Comparison of ENCODE assay signal across 8 cellular contexts in genomic region chr10:97685395-97685958, GRCh38. TPM values are rescaled to one million over a fixed set of nuclear protein-coding genes. Genes with fewer than 3 reads are reported as not detected.
A peak's percentile ranks its signal among the peaks of the same experiment; 100 is the strongest.
DNase-seq lines count a peak whose midpoint lies in the region; ATAC-seq and TF ChIP-seq lines count a peak whose summit lies in the region.

No MANE protein-coding gene starts in this region.

- no peaks in the 10 kb centered on the region for H3K36me3 Mint-ChIP-seq in naive B cell

- peak overlapping the region in 5 of 8 donors; percentile 63 to 90 (median 88) for H3K4me3 Mint-ChIP-seq in naive B cell

- no peak overlapping the region for H3K27ac Mint-ChIP-seq in naive B cell

- peak overlapping the region; percentile 22 for H3K9ac ChIP-seq in endocrine pancreas (ENCODE audit: control insufficient read depth, insufficient read depth, low read length)

- H3K36me3 ChIP-seq in BJ (ENCODE audit: control insufficient read depth, insufficient read depth, low read length), result no peaks in the 10 kb centered on the region
- H3K36me3 ChIP-seq in endocrine pancreas (ENCODE audit: control insufficient read depth, insufficient read depth, low read length), result no peaks in the 10 kb centered on the region

- peak; percentile 54 for TF ChIP-seq CTCF in BJ (IDR thresholded peaks at IDR 0.05; ENCODE audit: insufficient read depth, low read depth, low read length)

- H3K9me3 ChIP-seq in endocrine pancreas (ENCODE audit: control insufficient read depth, low read length), result no peaks in the 10 kb centered on the region

- POLR2A ChIA-PET in BJ (lab: Charles Lee), result no interaction called here

- no peaks in the 10 kb centered on the region for H3K27me3 ChIP-seq in BJ (ENCODE audit: control insufficient read depth, insufficient read depth, low read length)
- H3K27me3 ChIP-seq in endocrine pancreas (ENCODE audit: control insufficient read depth, insufficient read depth, low read length), result no peaks in the 10 kb centered on the region

- ATAC-seq in naive B cell (ENCODE audit: low read depth in 2 of 2) (no peak), HG02623 (IDR thresholded peaks at IDR 0.05; ENCODE audit: unreplicated experiment) (no peak), HG02981 (IDR thresholded peaks at IDR 0.05; ENCODE audit: unreplicated experiment) (no peak)
- ATAC-seq in stimulated activated naive CD8-positive, alpha-beta T cell treated with anti-CD3 and anti-CD28 coated beads, Interleukin-15, Interleukin-2, amounts not matched to agents 100 U/mL and 50 U/mL, for 24 hours, result no peak

- peaks cover 6 to 16% (median 9%) of the 10 kb centered on the region in 3 donors for H3K4me1 Mint-ChIP-seq in naive B cell

- H3K4me3 ChIP-seq in BJ (ENCODE audit: low read depth, low read length), result peak overlapping the region; percentile 76
- H3K4me3 ChIP-seq in endocrine pancreas (ENCODE audit: control insufficient read depth, insufficient read depth, low read length), result no peak overlapping the region

- no peaks in the 10 kb centered on the region for H3K27me3 Mint-ChIP-seq in naive B cell

- in situ Hi-C loops in KBM-7 (cut with MboI; ENCODE audit: low pct_unique_long_range_greater_than_20kb, low sequenced_read_pairs), result no loop called here

- H3K9me3 Mint-ChIP-seq in naive B cell, result no peaks in the 10 kb centered on the region

- H3K4me1 ChIP-seq in endocrine pancreas (ENCODE audit: control insufficient read depth, insufficient read depth, low read length), result peaks cover 5% of the 10 kb centered on the region

- CTCF ChIA-PET in BJ (lab: Yijun Ruan, JAX), result interaction anchor here (1.0 to 7.8 kb wide), 3 partner anchors 9 to 29 kb away, joined by 3 to 62 read pairs (median 17); no protein-coding TSS in a partner anchor

- DNase-seq in BJ (ENCODE audit: low read depth) (no peak), KBM-7 (peak; percentile 34), naive B cell (no peak)
- no peak for DNase-seq in stimulated activated naive CD8-positive, alpha-beta T cell treated with anti-CD3 and anti-CD28 coated beads, Interleukin-15, Interleukin-2, amounts not matched to agents 100 U/mL and 50 U/mL, for 24 hours
- DNase-seq in activated CD8-positive, alpha-beta memory T cell treated with anti-CD3 and anti-CD28 coated beads, Interleukin-2, amount 50 U/mL, for 4 hours, result no peak

RNA-seq across cellular contexts. Expression of gene AVPI1, which starts 1.6 kb away (rescaled TPM):
- polyA plus RNA-seq in BJ (2011; rRNA removed) (32.4 and 32.7 TPM in 2 replicates), naive B cell (ENCODE audit: low read depth in 6 of 6) (1 to 10 TPM; 1.4 to 4.0 (median 2.3) TPM)
- polyA minus RNA-seq in BJ (2011; rRNA and poly(A)+ RNA removed), result 12.8 and 22.2 TPM in 2 replicates

RNA-seq across cellular contexts. Expression of gene MARVELD1, which starts 28.1 kb away (rescaled TPM):
- polyA plus RNA-seq in BJ (2011; rRNA removed) (63.9 and 79.4 TPM in 2 replicates), naive B cell (ENCODE audit: low read depth in 6 of 6) (under 1 TPM in 1 of 6 donors, not detected in 5; 0.57 TPM)
- polyA minus RNA-seq in BJ (2011; rRNA and poly(A)+ RNA removed), result 39.7 and 44.7 TPM in 2 replicates

RNA-seq across cellular contexts. Expression of gene PI4K2A, which starts 45.0 kb away (rescaled TPM):
- polyA plus RNA-seq in BJ (2011; rRNA removed) (29.3 and 34.6 TPM in 2 replicates), naive B cell (ENCODE audit: low read depth in 6 of 6) (1 to 10 TPM; 5.1 to 7.9 (median 6.4) TPM)
- polyA minus RNA-seq in BJ (2011; rRNA and poly(A)+ RNA removed), result 13.1 and 18.1 TPM in 2 replicates

RNA-seq across cellular contexts. Expression of gene ZFYVE27, which starts 51.5 kb away (rescaled TPM):
- polyA plus RNA-seq in BJ (2011; rRNA removed), result 16.1 and 22.9 TPM in 2 replicates
- 9.2 and 13.4 TPM in 2 replicates for polyA minus RNA-seq in BJ (2011; rRNA and poly(A)+ RNA removed)
- 10 to 100 TPM; 34.0 to 51.3 (median 38.0) TPM for polyA plus RNA-seq in naive B cell (ENCODE audit: low read depth in 6 of 6)

RNA-seq across cellular contexts. Expression of gene MORN4, which starts 52.2 kb away (rescaled TPM):
- polyA plus RNA-seq in BJ (2011; rRNA removed) (13.8 and 16.4 TPM in 2 replicates), naive B cell (ENCODE audit: low read depth in 6 of 6) (1 to 10 TPM in 2 of 6 donors, under 1 TPM in 3, not detected in 1; 0.27 to 2.1 (median 0.77) TPM)
- polyA minus RNA-seq in BJ (2011; rRNA and poly(A)+ RNA removed), result 2.7 and 3.4 TPM in 2 replicates

Comparison
In these comparisons a context has a peak if more than half of its experiments do, and no peak if none do; other contexts are left out.
1. RNA of gene MARVELD1, which starts 28.1 kb away (polyA plus RNA-seq): 63.9 to 79.4 TPM in BJ; 0.57 TPM in naive B cell; every median in the first group is over 10 times any median in the second.